ENCODE assay signal across 18 cellular contexts in the genomic region with DNA sequence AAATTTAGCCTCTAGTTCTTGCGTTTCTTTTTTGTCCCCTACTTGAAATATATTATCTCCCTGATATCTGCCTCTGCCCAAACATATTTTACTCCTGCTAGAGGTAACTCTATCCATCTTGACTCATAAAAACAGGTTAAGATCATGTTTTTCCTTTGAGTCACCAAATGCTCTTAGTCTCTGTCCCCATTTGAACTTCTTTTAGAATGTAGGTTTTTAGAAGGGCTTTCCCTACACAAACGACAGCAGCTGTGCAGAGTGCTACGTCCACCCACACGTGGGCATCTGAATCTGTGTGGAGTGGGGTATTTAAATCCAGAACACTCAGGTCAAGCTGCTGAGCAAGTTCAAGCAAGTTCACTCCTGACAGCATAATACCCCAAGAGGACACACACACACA. TPM values are rescaled to one million over a fixed set of nuclear protein-coding genes. Genes with fewer than 3 reads are reported as not detected.
DNase-seq lines count a peak whose midpoint lies in the region; ATAC-seq and TF ChIP-seq lines count a peak whose summit lies in the region.
"Had no signal": no experiment of that assay in that cellular context is flagged by ENCODE, and none has a peak within 500 bp of the region (broad histone marks: within the 10 kb centered on the region; RNA-seq: fewer than 3 reads in every experiment).

No MANE protein-coding gene starts in this region.

- 33 to 59% methylated on average over 4 of the region's 4 CpGs for WGBS in testis, 2 donors
- WGBS in esophagus muscularis mucosa: 80% methylated on average over 4 of the region's 4 CpGs

- H3K4me3 Mint-ChIP-seq in naive thymus-derived CD8-positive, alpha-beta T cell: no peak overlapping the region
- H3K4me3 Mint-ChIP-seq: activated naive CD4-positive, alpha-beta T cell treated with anti-CD3 and anti-CD28 coated beads for 36 hours; neural crest cell; T-helper 1 cell treated with Interleukin-12 subunit alpha and Interleukin-12 subunit beta and Interleukin-4 antibody, amounts not matched to agents 30 μg/mL and 1 μg/mL, for 36 hours had no signal

- H3K27me3 Mint-ChIP-seq in naive thymus-derived CD8-positive, alpha-beta T cell: peaks cover 0 to 6% (median 0%) of the 10 kb centered on the region in 5 donors

- no peak overlapping the region for H3K27ac Mint-ChIP-seq in naive thymus-derived CD8-positive, alpha-beta T cell
- H3K27ac Mint-ChIP-seq: activated naive CD4-positive, alpha-beta T cell treated with anti-CD3 and anti-CD28 coated beads for 36 hours; T-helper 1 cell treated with Interleukin-12 subunit alpha and Interleukin-12 subunit beta and Interleukin-4 antibody, amounts not matched to agents 30 μg/mL and 1 μg/mL, for 36 hours had no signal

- H3K36me3 Mint-ChIP-seq in naive thymus-derived CD8-positive, alpha-beta T cell: peaks cover 0 to 7% (median 6%) of the 10 kb centered on the region in 3 donors

- TF ChIP-seq POLR2A in testis (IDR thresholded peaks at IDR 0.05) (no peak), esophagus muscularis mucosa (IDR thresholded peaks at IDR 0.05; ENCODE audit: low read depth) (no peak)

- no peaks in the 10 kb centered on the region for H3K4me1 Mint-ChIP-seq in naive thymus-derived CD8-positive, alpha-beta T cell

- peak overlapping the region; percentile 21 to 86 for H3K27ac ChIP-seq in testis
- H3K27ac ChIP-seq in esophagus muscularis mucosa (replicated peaks in 1 of 4): no peak overlapping the region
- H3K27ac ChIP-seq: BLaER1 treated with 17β-estradiol and CSF1 and Interleukin-3, amounts not matched to agents 10 nM and 100 nM; thoracic aorta had no signal

- peak; percentile 22 for DNase-seq in HS-27A (ENCODE audit: low read depth)
- DNase-seq in adipocyte (ENCODE audit: low read depth): peak; percentile 35
- DNase-seq in glomerular visceral epithelial cell (ENCODE audit: extremely low spot score): peak; percentile 18
- peak; percentile 50 for DNase-seq in testis
- no peak for DNase-seq in naive thymus-derived CD8-positive, alpha-beta T cell
- DNase-seq in esophagus muscularis mucosa (ENCODE audit: extremely low spot score): no peak
- DNase-seq: activated CD4-positive, CD25-positive, alpha-beta regulatory T cell; activated naive CD4-positive, alpha-beta T cell treated with anti-CD3 and anti-CD28 coated beads for 36 hours; DMS53; NCI-H2081 treated with DMSO at 0.1 percent for 48 hours; NCI-H748 treated with DMSO at 0.1 percent for 48 hours; retina had no signal

- intact Hi-C loops in testis (cut with DNase I; ENCODE audit: low total_unique reads) (no loop called here), esophagus muscularis mucosa (cut with DNase I) (loop anchor here (5.0 kb wide), 1 partner anchor 48 kb away; no protein-coding TSS in a partner anchor)

- TF ChIP-seq EP300 in esophagus muscularis mucosa (IDR thresholded peaks at IDR 0.05): no peak

- TF ChIP-seq CTCF in testis (IDR thresholded peaks at IDR 0.05): no peak
- no peak for TF ChIP-seq CTCF in esophagus muscularis mucosa (IDR thresholded peaks at IDR 0.05)

- H3K4me3 ChIP-seq in adipocyte (ENCODE audit: low read length): no peak overlapping the region
- H3K4me3 ChIP-seq in testis: peak overlapping the region in 1 of 2 donors; percentile 6
- no peak overlapping the region for H3K4me3 ChIP-seq in esophagus muscularis mucosa
- H3K4me3 ChIP-seq: BLaER1 treated with 17β-estradiol and CSF1 and Interleukin-3, amounts not matched to agents 10 nM and 100 nM; thoracic aorta had no signal

- H3K4me1 ChIP-seq in adipocyte (ENCODE audit: control insufficient read depth, insufficient read depth, low read length) (no peaks in the 10 kb centered on the region), testis (peaks cover 34% of the 10 kb centered on the region), esophagus muscularis mucosa (no peaks in the 10 kb centered on the region)
- H3K4me1 ChIP-seq: BLaER1 treated with 17β-estradiol and CSF1 and Interleukin-3, amounts not matched to agents 10 nM and 100 nM had no signal

- H3K36me3 ChIP-seq in adipocyte (ENCODE audit: control insufficient read depth, insufficient read depth, low read length, severe bottlenecking): no peaks in the 10 kb centered on the region
- no peaks in the 10 kb centered on the region for H3K36me3 ChIP-seq in testis (ENCODE audit: low read depth, missing control alignments)
- H3K36me3 ChIP-seq in esophagus muscularis mucosa: no peaks in the 10 kb centered on the region
- H3K36me3 ChIP-seq: BLaER1 treated with 17β-estradiol and CSF1 and Interleukin-3, amounts not matched to agents 10 nM and 100 nM; thoracic aorta had no signal

- H3K9me3 ChIP-seq in adipocyte (ENCODE audit: control insufficient read depth, low read length): peaks cover 6% of the 10 kb centered on the region
- H3K9me3 ChIP-seq in testis: no peaks in the 10 kb centered on the region
- H3K9me3 ChIP-seq in esophagus muscularis mucosa: no peaks in the 10 kb centered on the region
- H3K9me3 ChIP-seq: thoracic aorta had no signal

- H3K9me3 Mint-ChIP-seq in naive thymus-derived CD8-positive, alpha-beta T cell: peaks cover 0 to 12% (median 3%) of the 10 kb centered on the region in 9 donors
- H3K9me3 Mint-ChIP-seq: neural crest cell; T-helper 1 cell treated with Interleukin-12 subunit alpha and Interleukin-12 subunit beta and Interleukin-4 antibody, amounts not matched to agents 30 μg/mL and 1 μg/mL, for 36 hours had no signal

- POLR2A ChIA-PET in naive thymus-derived CD8-positive, alpha-beta T cell (lab: Charles Lee): interaction anchor here (0.5 kb wide), 1 partner anchor 115 kb away, joined by 5 read pairs; no protein-coding TSS in a partner anchor

- H3K27me3 ChIP-seq in adipocyte (replicated peaks; ENCODE audit: control insufficient read depth, insufficient read depth, low read length) (no peaks in the 10 kb centered on the region), testis (no peaks in the 10 kb centered on the region), esophagus muscularis mucosa (no peaks in the 10 kb centered on the region)
- H3K27me3 ChIP-seq: BLaER1 treated with 17β-estradiol and CSF1 and Interleukin-3, amounts not matched to agents 10 nM and 100 nM had no signal

- no peak overlapping the region for H3K9ac ChIP-seq in adipocyte (ENCODE audit: low read length)
- H3K9ac ChIP-seq: BLaER1 treated with 17β-estradiol and CSF1 and Interleukin-3, amounts not matched to agents 10 nM and 100 nM had no signal

- no peak for ATAC-seq in naive thymus-derived CD8-positive, alpha-beta T cell
- no peak for ATAC-seq in HG02885 (IDR thresholded peaks at IDR 0.05; ENCODE audit: poor library complexity, unreplicated experiment)

RNA-seq across cellular contexts. Expression of a gene that starts 2.2 kb away (rescaled TPM):
- 100 to 1,000 TPM; 104 to 159 TPM for total RNA-seq in testis
- 103 TPM for polyA plus RNA-seq in testis (ENCODE audit: insufficient read depth, low read depth, low replicate concordance)
- 1 to 10 TPM; 3.2 to 4.4 TPM for total RNA-seq in naive thymus-derived CD8-positive, alpha-beta T cell
- polyA plus RNA-seq in naive thymus-derived CD8-positive, alpha-beta T cell: not detected
- total RNA-seq in esophagus muscularis mucosa: under 1 TPM in 3 of 4 donors, not detected in 1; 0.83 to 0.98 (median 0.83) TPM
- total RNA-seq: activated naive CD4-positive, alpha-beta T cell treated with anti-CD3 and anti-CD28 coated beads for 36 hours; HT-29; neural crest cell had no signal

Comparison
In these comparisons a context has a peak if more than half of its experiments do, and no peak if none do; other contexts are left out.
1. DNase-seq: peak in HS-27A (single experiment), adipocyte (single experiment), glomerular visceral epithelial cell (single experiment) and testis (single experiment); none in naive thymus-derived CD8-positive, alpha-beta T cell (0 of 10) and esophagus muscularis mucosa (single experiment).
2. H3K27ac ChIP-seq: peak in testis (2 of 2); none in esophagus muscularis mucosa (0 of 4).
3. RNA of a gene that starts 2.2 kb away (total RNA-seq): 104 to 159 TPM in testis; 3.2 to 4.4 TPM in naive thymus-derived CD8-positive, alpha-beta T cell and 0.83 to 0.98 TPM in esophagus muscularis mucosa; every median in the first group is over 10 times any median in the second.